In genomic region chr6:123640567-123641187, GRCh38 we compare ENCODE assay signal across 21 cellular contexts. TPM values are rescaled to one million over a fixed set of nuclear protein-coding genes. Genes with fewer than 3 reads are reported as not detected.
"Had no signal": no experiment of that assay in that cellular context is flagged by ENCODE, and none has a peak within 500 bp of the region (broad histone marks: within the 10 kb centered on the region; RNA-seq: fewer than 3 reads in every experiment).

No MANE protein-coding gene starts in this region.

- H3K27ac Mint-ChIP-seq: activated CD8-positive, alpha-beta memory T cell treated with anti-CD3 and anti-CD28 coated beads, Interleukin-2, amount 10 ng/mL, durations not matched to agents 7 days and 5 days; activated naive CD8-positive, alpha-beta T cell treated with anti-CD3 and anti-CD28 coated beads for 36 hours; natural killer cell treated with Interleukin-12 subunit alpha and Interleukin-12 subunit beta and Interleukin-15 and Interleukin-18, amount 100 ng/mL, for 72 hours; T-helper 2 cell treated with Interferon-gamma antibody and Interleukin-4, amounts not matched to agents 5 μg/mL and 100 μg/mL, for 36 hours had no signal

- H3K36me3 ChIP-seq: esophagus muscularis mucosa, thyroid gland had no signal

- H3K4me3 Mint-ChIP-seq: activated CD8-positive, alpha-beta memory T cell treated with anti-CD3 and anti-CD28 coated beads, Interleukin-2, amount 10 ng/mL, durations not matched to agents 7 days and 5 days; activated naive CD8-positive, alpha-beta T cell treated with anti-CD3 and anti-CD28 coated beads for 36 hours; activated T-cell treated with anti-CD3 and anti-CD28 coated beads, Interleukin-2, amount 50 U/mL, for 4 hours; natural killer cell treated with Interleukin-12 subunit alpha and Interleukin-12 subunit beta and Interleukin-15 and Interleukin-18, amount 100 ng/mL, for 72 hours; T-helper 2 cell treated with Interferon-gamma antibody and Interleukin-4, amounts not matched to agents 5 μg/mL and 100 μg/mL, for 36 hours had no signal

- H3K4me3 ChIP-seq: dorsolateral prefrontal cortex, esophagus muscularis mucosa, mucosa of descending colon, skin epidermis, thyroid gland had no signal

- H3K9me3 ChIP-seq: esophagus muscularis mucosa, mucosa of descending colon, thyroid gland had no signal

- H3K36me3 Mint-ChIP-seq: activated CD8-positive, alpha-beta memory T cell treated with anti-CD3 and anti-CD28 coated beads, Interleukin-2, amount 10 ng/mL, durations not matched to agents 7 days and 5 days; activated naive CD8-positive, alpha-beta T cell treated with anti-CD3 and anti-CD28 coated beads for 36 hours had no signal

- FAIRE-seq: endometrium, islet of Langerhans, urothelium cell line had no signal

- H3K4me1 Mint-ChIP-seq: activated CD8-positive, alpha-beta memory T cell treated with anti-CD3 and anti-CD28 coated beads, Interleukin-2, amount 10 ng/mL, durations not matched to agents 7 days and 5 days; activated naive CD8-positive, alpha-beta T cell treated with anti-CD3 and anti-CD28 coated beads for 36 hours had no signal

- H3K9me3 Mint-ChIP-seq: activated naive CD8-positive, alpha-beta T cell treated with anti-CD3 and anti-CD28 coated beads for 36 hours; T-helper 2 cell treated with Interferon-gamma antibody and Interleukin-4, amounts not matched to agents 5 μg/mL and 100 μg/mL, for 36 hours had no signal

- H3K4me1 ChIP-seq: esophagus muscularis mucosa, thyroid gland had no signal

- H3K27me3 Mint-ChIP-seq: activated CD8-positive, alpha-beta memory T cell treated with anti-CD3 and anti-CD28 coated beads, Interleukin-2, amount 10 ng/mL, durations not matched to agents 7 days and 5 days; activated naive CD8-positive, alpha-beta T cell treated with anti-CD3 and anti-CD28 coated beads for 36 hours; natural killer cell treated with Interleukin-12 subunit alpha and Interleukin-12 subunit beta and Interleukin-15 and Interleukin-18, amount 100 ng/mL, for 72 hours had no signal

- H3K27me3 ChIP-seq: esophagus muscularis mucosa, thyroid gland had no signal

- DNase-seq: activated CD4-positive, alpha-beta T cell treated with anti-CD3 and anti-CD28 coated beads for 1 hour; activated CD4-positive, alpha-beta T cell treated with anti-CD3 and anti-CD28 coated beads, Interleukin-2, amount 50 U/mL, for 48 hours; activated CD8-positive, alpha-beta memory T cell treated with anti-CD3 and anti-CD28 coated beads, Interleukin-2, amount 10 ng/mL, durations not matched to agents 7 days and 5 days; activated effector memory CD4-positive, alpha-beta T cell treated with anti-CD3 and anti-CD28 coated beads, Interleukin-2, amount 50 U/mL, for 16 hours; activated naive CD8-positive, alpha-beta T cell treated with anti-CD3 and anti-CD28 coated beads for 36 hours; activated T-cell treated with anti-CD3 and anti-CD28 coated beads, Interleukin-2, amount 50 U/mL, for 4 hours; dorsolateral prefrontal cortex; foreskin fibroblast; head of caudate nucleus; mucosa of descending colon; thyroid gland had no signal

- ATAC-seq: activated CD8-positive, alpha-beta memory T cell treated with anti-CD3 and anti-CD28 coated beads, Interleukin-2, amount 10 ng/mL, durations not matched to agents 7 days and 5 days; activated T-cell treated with anti-CD3 and anti-CD28 coated beads, Interleukin-2, amount 50 U/mL, for 4 hours; left lobe of liver; mucosa of descending colon; natural killer cell treated with Interleukin-12 subunit alpha and Interleukin-12 subunit beta and Interleukin-15 and Interleukin-18, amount 100 ng/mL, for 72 hours had no signal

- H3K27ac ChIP-seq: dorsolateral prefrontal cortex, esophagus muscularis mucosa, skin epidermis, thyroid gland had no signal

RNA-seq across cellular contexts. Expression of gene TRDN, which starts 3.9 kb away (rescaled TPM):
- total RNA-seq: activated CD8-positive, alpha-beta memory T cell treated with anti-CD3 and anti-CD28 coated beads, Interleukin-2, amount 10 ng/mL, durations not matched to agents 7 days and 5 days; activated naive CD8-positive, alpha-beta T cell treated with anti-CD3 and anti-CD28 coated beads for 36 hours; activated T-cell treated with anti-CD3 and anti-CD28 coated beads, Interleukin-2, amount 50 U/mL, for 4 hours; chondrocyte; esophagus muscularis mucosa; left lobe of liver; natural killer cell treated with Interleukin-12 subunit alpha and Interleukin-12 subunit beta and Interleukin-15 and Interleukin-18, amount 100 ng/mL, for 72 hours; osteocyte; thyroid gland had no signal
